In genomic region chr7:150756858-150757257, GRCh38 we compare ENCODE assay signal across 9 cellular contexts. TPM values are rescaled to one million over a fixed set of nuclear protein-coding genes. Genes with fewer than 3 reads are reported as not detected.
DNase-seq lines count a peak whose midpoint lies in the region; ATAC-seq and TF ChIP-seq lines count a peak whose summit lies in the region.
"Had no signal": no experiment of that assay in that cellular context is flagged by ENCODE, and none has a peak within 500 bp of the region (broad histone marks: within the 10 kb centered on the region; RNA-seq: fewer than 3 reads in every experiment).

No MANE protein-coding gene starts in this region.

- H2AFZ ChIP-seq in OCI-LY1 (ENCODE audit: low read length) (no peak overlapping the region), smooth muscle cell (ENCODE audit: low read depth) (no peak overlapping the region)

- H4K20me1 ChIP-seq in OCI-LY1 (ENCODE audit: insufficient read depth, low read length) (no peaks in the 10 kb centered on the region), smooth muscle cell (ENCODE audit: low read depth) (no peaks in the 10 kb centered on the region)

- no peaks in the 10 kb centered on the region for H3K9me3 ChIP-seq in OCI-LY1 (ENCODE audit: low read length)
- H3K9me3 ChIP-seq in smooth muscle cell (replicated peaks; ENCODE audit: low read depth), result no peaks in the 10 kb centered on the region

- no peaks in the 10 kb centered on the region; the same call in 1 of the 2 replicates for H3K9me2 ChIP-seq in OCI-LY1 (ENCODE audit: low read depth, low read length)

- H3K27ac ChIP-seq in OCI-LY1 (ENCODE audit: low read depth, low read length, poor library complexity, severe bottlenecking) (no peak overlapping the region), smooth muscle cell (ENCODE audit: low read depth) (no peak overlapping the region)

- H3K9me3 Mint-ChIP-seq in activated CD8-positive, alpha-beta memory T cell treated with anti-CD3 and anti-CD28 coated beads, Interleukin-2, amount 10 ng/mL, durations not matched to agents 7 days and 5 days (ENCODE audit: low read depth), result peaks cover 3% of the 10 kb centered on the region
- no peaks in the 10 kb centered on the region for H3K9me3 Mint-ChIP-seq in endothelial cell (ENCODE audit: unreplicated experiment)

- WGBS in smooth muscle cell (ENCODE audit: low lambda C conversion rate), result 73% methylated on average over 1 of the region's 1 CpG

- H3K27me3 ChIP-seq in OCI-LY1 (ENCODE audit: insufficient read depth, low read length), result no peaks in the 10 kb centered on the region
- H3K27me3 ChIP-seq in smooth muscle cell (ENCODE audit: low read depth), result peaks cover 4% of the 10 kb centered on the region

- no peak overlapping the region for H3K4me3 Mint-ChIP-seq in activated CD8-positive, alpha-beta memory T cell treated with anti-CD3 and anti-CD28 coated beads, Interleukin-2, amount 10 ng/mL, durations not matched to agents 7 days and 5 days
- H3K4me3 Mint-ChIP-seq in endothelial cell (ENCODE audit: unreplicated experiment), result no peak overlapping the region
- H3K4me3 Mint-ChIP-seq: dendritic cell treated with granulocyte-macrophage colony-stimulating factor and Interleukin-4, amounts not matched to agents 40 ng/mL and 50 ng/mL, for 4 days had no signal

- H3K27me3 Mint-ChIP-seq in activated CD8-positive, alpha-beta memory T cell treated with anti-CD3 and anti-CD28 coated beads, Interleukin-2, amount 10 ng/mL, durations not matched to agents 7 days and 5 days, result no peaks in the 10 kb centered on the region
- H3K27me3 Mint-ChIP-seq in endothelial cell (ENCODE audit: unreplicated experiment), result no peaks in the 10 kb centered on the region

- DNase-seq in activated CD8-positive, alpha-beta memory T cell treated with anti-CD3 and anti-CD28 coated beads, Interleukin-2, amount 10 ng/mL, durations not matched to agents 7 days and 5 days, result peak; percentile 51
- no peak for DNase-seq in activated CD8-positive, alpha-beta memory T cell treated with anti-CD3 and anti-CD28 coated beads, Interleukin-2, amount 50 U/mL, for 48 hours
- no peak for DNase-seq in endothelial cell (ENCODE audit: low spot score)
- DNase-seq in smooth muscle cell (lab: John Stamatoyannopoulos, UW; ENCODE audit: unreplicated experiment), result no peak
- DNase-seq in stimulated activated CD4-positive, alpha-beta T cell treated with anti-CD3 and anti-CD28 coated beads, Interleukin-15, amount 100 ng/mL, for 24 hours, result no peak
- no peak for DNase-seq in SK-N-DZ (ENCODE audit: low spot score)

- H3K36me3 ChIP-seq in OCI-LY1 (ENCODE audit: insufficient read depth, low read length), result no peaks in the 10 kb centered on the region
- H3K36me3 ChIP-seq in smooth muscle cell (ENCODE audit: low read depth), result no peaks in the 10 kb centered on the region

- H3K4me3 ChIP-seq in OCI-LY1 (ENCODE audit: low read depth, low read length, poor library complexity, severe bottlenecking) (no peak overlapping the region), smooth muscle cell (no peak overlapping the region)

- H3K79me2 ChIP-seq in OCI-LY1 (ENCODE audit: insufficient read depth, low read length) (no peaks in the 10 kb centered on the region), smooth muscle cell (ENCODE audit: low read depth) (no peaks in the 10 kb centered on the region)

- H3K4me1 Mint-ChIP-seq in activated CD8-positive, alpha-beta memory T cell treated with anti-CD3 and anti-CD28 coated beads, Interleukin-2, amount 10 ng/mL, durations not matched to agents 7 days and 5 days, result peaks cover 46% of the 10 kb centered on the region
- peaks cover 26% of the 10 kb centered on the region for H3K4me1 Mint-ChIP-seq in endothelial cell (ENCODE audit: unreplicated experiment)

- ATAC-seq in activated CD8-positive, alpha-beta memory T cell treated with anti-CD3 and anti-CD28 coated beads, Interleukin-2, amount 10 ng/mL, durations not matched to agents 7 days and 5 days, result no peak
- no peak for ATAC-seq in GM21619 (IDR thresholded peaks at IDR 0.05; ENCODE audit: unreplicated experiment)

- CTCF ChIA-PET in activated CD8-positive, alpha-beta memory T cell treated with anti-CD3 and anti-CD28 coated beads, Interleukin-2, amount 10 ng/mL, durations not matched to agents 7 days and 5 days (lab: Charles Lee), result interaction anchor here (0.7 to 4.7 kb wide), 9 partner anchors 13 to 308 kb away, joined by 3 to 112 read pairs (median 6); partner anchors contain the start of genes GIMAP4, GIMAP6, GIMAP7 and GIMAP8

- H3K4me1 ChIP-seq in OCI-LY1 (ENCODE audit: insufficient read depth, low read length, severe bottlenecking) (no peaks in the 10 kb centered on the region), smooth muscle cell (ENCODE audit: low read depth) (no peaks in the 10 kb centered on the region)

- H3K27ac Mint-ChIP-seq in activated CD8-positive, alpha-beta memory T cell treated with anti-CD3 and anti-CD28 coated beads, Interleukin-2, amount 10 ng/mL, durations not matched to agents 7 days and 5 days, result peak overlapping the region; percentile 95
- H3K27ac Mint-ChIP-seq in endothelial cell (ENCODE audit: unreplicated experiment), result no peak overlapping the region

- H3F3A ChIP-seq in OCI-LY1 (ENCODE audit: insufficient read depth, low read length) (no peaks in the 10 kb centered on the region), smooth muscle cell (ENCODE audit: low read depth) (no peaks in the 10 kb centered on the region)

- no peak overlapping the region for H3K9ac ChIP-seq in OCI-LY1 (ENCODE audit: low read length)
- H3K9ac ChIP-seq in smooth muscle cell (ENCODE audit: low read depth), result no peak overlapping the region

- peaks cover 6% of the 10 kb centered on the region for H3K36me3 Mint-ChIP-seq in activated CD8-positive, alpha-beta memory T cell treated with anti-CD3 and anti-CD28 coated beads, Interleukin-2, amount 10 ng/mL, durations not matched to agents 7 days and 5 days
- H3K36me3 Mint-ChIP-seq in endothelial cell (ENCODE audit: low read depth, unreplicated experiment), result no peaks in the 10 kb centered on the region

- peak; percentile 54 for TF ChIP-seq CTCF in OCI-LY1 (IDR thresholded peaks at IDR 0.05; ENCODE audit: low read length)
- peak; percentile 48 for TF ChIP-seq CTCF in endothelial cell (IDR thresholded peaks at IDR 0.05; ENCODE audit: unreplicated experiment)
- TF ChIP-seq CTCF in smooth muscle cell (IDR thresholded peaks at IDR 0.05; ENCODE audit: borderline replicate concordance, insufficient read depth, poor library complexity, severe bottlenecking), result peak; percentile 26

- H3K4me2 ChIP-seq in OCI-LY1 (ENCODE audit: low read length) (no peak overlapping the region), smooth muscle cell (no peak overlapping the region)

RNA-seq across cellular contexts. Expression of gene GIMAP5, which starts 19.6 kb away (rescaled TPM):
- 10 to 100 TPM; 41.0 to 42.5 TPM for total RNA-seq in activated CD8-positive, alpha-beta memory T cell treated with anti-CD3 and anti-CD28 coated beads, Interleukin-2, amount 10 ng/mL, durations not matched to agents 7 days and 5 days
- total RNA-seq in endothelial cell (ENCODE audit: unreplicated experiment) (220 TPM), smooth muscle cell (not detected in 2 replicates)
- polyA plus RNA-seq in smooth muscle cell, result not detected in 2 replicates
- polyA plus RNA-seq in SK-N-DZ (2014; cell fraction: cytosol; rRNA removed), result not detected in 2 replicates
- polyA plus RNA-seq in SK-N-DZ (2014; cell fraction: nucleus; rRNA removed), result not detected in 2 replicates

RNA-seq across cellular contexts. Expression of gene GIMAP1, which starts 40.4 kb away (rescaled TPM):
- total RNA-seq in activated CD8-positive, alpha-beta memory T cell treated with anti-CD3 and anti-CD28 coated beads, Interleukin-2, amount 10 ng/mL, durations not matched to agents 7 days and 5 days, result 10 to 100 TPM in 1 of 2 experiments, 1 to 10 TPM in 1; 6.8 to 12.4 TPM
- 3.6 TPM for total RNA-seq in endothelial cell (ENCODE audit: unreplicated experiment)
- total RNA-seq in smooth muscle cell, result not detected in 2 replicates
- polyA plus RNA-seq in smooth muscle cell, result not detected in 2 replicates
- not detected in 2 replicates for polyA plus RNA-seq in SK-N-DZ (2014; cell fraction: cytosol; rRNA removed)
- not detected in 2 replicates for polyA plus RNA-seq in SK-N-DZ (2014; cell fraction: nucleus; rRNA removed)

RNA-seq across cellular contexts. Expression of gene TMEM176B, which starts 43.3 kb away (rescaled TPM):
- not detected for total RNA-seq in activated CD8-positive, alpha-beta memory T cell treated with anti-CD3 and anti-CD28 coated beads, Interleukin-2, amount 10 ng/mL, durations not matched to agents 7 days and 5 days
- total RNA-seq in endothelial cell (ENCODE audit: unreplicated experiment) (1.4 TPM), smooth muscle cell (52.8 and 78.8 TPM in 2 replicates)
- polyA plus RNA-seq in smooth muscle cell, result 90.5 and 108 TPM in 2 replicates
- polyA plus RNA-seq in SK-N-DZ (2014; cell fraction: cytosol; rRNA removed), result 0.32 TPM in 1 of 2 replicates, not detected in the other
- polyA plus RNA-seq in SK-N-DZ (2014; cell fraction: nucleus; rRNA removed), result not detected in 2 replicates

RNA-seq across cellular contexts. Expression of gene TMEM176A, which starts 43.7 kb away (rescaled TPM):
- not detected for total RNA-seq in activated CD8-positive, alpha-beta memory T cell treated with anti-CD3 and anti-CD28 coated beads, Interleukin-2, amount 10 ng/mL, durations not matched to agents 7 days and 5 days
- 1.3 TPM for total RNA-seq in endothelial cell (ENCODE audit: unreplicated experiment)
- 46.6 and 52.8 TPM in 2 replicates for total RNA-seq in smooth muscle cell
- polyA plus RNA-seq in smooth muscle cell, result 95.8 and 105 TPM in 2 replicates
- 2.7 TPM in 1 of 2 replicates, not detected in the other for polyA plus RNA-seq in SK-N-DZ (2014; cell fraction: cytosol; rRNA removed)
- polyA plus RNA-seq in SK-N-DZ (2014; cell fraction: nucleus; rRNA removed), result 0.53 TPM in 1 of 2 replicates, not detected in the other

Comparison
In these comparisons a context has a peak if more than half of its experiments do, and no peak if none do; other contexts are left out.
1. RNA of gene GIMAP5, which starts 19.6 kb away (total RNA-seq): 220 TPM in endothelial cell (single experiment) and 41.0 to 42.5 TPM in activated CD8-positive, alpha-beta memory T cell treated with anti-CD3 and anti-CD28 coated beads, Interleukin-2, amount 10 ng/mL, durations not matched to agents 7 days and 5 days; not detected in smooth muscle cell; every median in the first group is over 10 times any median in the second.
2. RNA of gene TMEM176B, which starts 43.3 kb away (total RNA-seq): 52.8 to 78.8 TPM in smooth muscle cell; 1.4 TPM in endothelial cell (single experiment) and not detected in activated CD8-positive, alpha-beta memory T cell treated with anti-CD3 and anti-CD28 coated beads, Interleukin-2, amount 10 ng/mL, durations not matched to agents 7 days and 5 days; every median in the first group is over 10 times any median in the second.
3. Peak in every context shown above with its lines, with median percentiles within 50 percentile points of each other: CTCF ChIP-seq.